ENCODE assay signal across 1 cellular context in the genomic region with DNA sequence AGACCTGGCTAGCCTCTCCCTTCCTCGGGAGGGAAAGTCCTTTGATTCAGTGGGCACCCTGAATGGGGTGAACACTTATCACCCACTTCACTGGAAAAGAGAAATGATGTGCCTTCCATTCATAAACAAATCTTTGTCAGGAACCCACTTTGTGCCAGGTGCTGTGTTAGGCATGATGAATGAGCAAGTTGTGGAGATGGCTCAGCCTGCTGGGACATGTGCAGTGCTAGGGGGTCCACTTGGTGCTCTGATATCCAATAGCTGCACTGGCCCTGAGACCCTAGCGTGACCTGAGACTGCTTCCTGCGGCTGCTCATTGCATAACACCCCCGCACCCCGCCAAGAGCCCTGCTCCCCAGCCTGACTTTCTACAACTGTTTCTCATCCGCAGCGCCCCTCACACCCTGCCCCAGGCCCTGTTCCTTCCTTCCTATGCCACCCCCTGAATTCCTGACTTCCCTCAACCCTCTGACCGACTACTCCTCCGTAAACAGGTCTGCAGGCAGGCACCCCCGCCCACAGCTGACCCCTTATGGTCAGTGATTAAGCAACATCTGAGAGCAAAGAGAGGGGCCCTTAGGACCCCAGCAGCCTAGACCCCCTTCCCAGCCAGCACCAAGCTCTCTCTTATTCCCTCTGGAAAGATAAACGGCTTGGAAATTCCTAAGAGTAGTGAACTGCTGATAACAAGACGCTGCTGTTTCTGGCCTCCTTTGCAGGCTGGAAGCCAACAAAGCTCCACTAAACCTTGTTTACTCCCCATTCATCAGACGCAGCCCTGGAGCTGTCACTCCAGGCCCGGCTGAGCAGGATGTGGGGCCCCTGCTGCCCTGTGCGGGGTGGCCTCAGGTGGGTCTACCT.
TF ChIP-seq lines count a peak whose summit lies in the region.

No MANE protein-coding gene starts in this region.

TF ChIP-seq in HepG2, 621 proteins besides CTCF, POLR2A, EP300 and RAD21 (continued from another document and continues in another):
- TF ChIP-seq PATZ1 (CRISPR knock-in tag; IDR thresholded peaks at IDR 0.05) (peak; percentile 50; the same call in 1 of the 2 replicates), SALL2 (CRISPR knock-in tag; IDR thresholded peaks at IDR 0.05) (no peak), CEBPB (IDR thresholded peaks at IDR 0.05; ENCODE audit: borderline replicate concordance, low read depth, low read length) (0 out of 2 replicates have a peak, but pooled peaks have one; percentile 6), TBP (CRISPR knock-in tag; IDR thresholded peaks at IDR 0.05) (no peak), ZSCAN25 (CRISPR knock-in tag; IDR thresholded peaks at IDR 0.05) (no peak), TP53 (CRISPR knock-in tag; conservative IDR thresholded peaks at IDR 0.05) (no peak), ZNF3 (CRISPR knock-in tag; IDR thresholded peaks at IDR 0.05) (no peak), TFAP4 (IDR thresholded peaks at IDR 0.05; ENCODE audit: borderline replicate concordance, low read depth) (peak; percentile 48; the same call in 1 of the 2 replicates), NR2C2 (CRISPR knock-in tag; IDR thresholded peaks at IDR 0.05; ENCODE audit: borderline replicate concordance) (no peak), ZNF614 (CRISPR knock-in tag; IDR thresholded peaks at IDR 0.05; ENCODE audit: borderline replicate concordance) (0 out of 2 replicates have a peak, but pooled peaks have one; percentile 6), TSC22D2 (CRISPR knock-in tag; IDR thresholded peaks at IDR 0.05; ENCODE audit: borderline replicate concordance) (no peak), TOPORS (CRISPR knock-in tag; IDR thresholded peaks at IDR 0.05) (no peak), ZBTB49 (CRISPR knock-in tag; IDR thresholded peaks at IDR 0.05; ENCODE audit: borderline replicate concordance) (no peak), FOSL2 (CRISPR knock-in tag; IDR thresholded peaks at IDR 0.05) (no peak), ZFP90 (CRISPR knock-in tag; IDR thresholded peaks at IDR 0.05; ENCODE audit: borderline replicate concordance) (no peak), FOXO1 (CRISPR knock-in tag; IDR thresholded peaks at IDR 0.05) (0 out of 2 replicates have a peak, but pooled peaks have one; percentile 58), FIP1L1 (IDR thresholded peaks at IDR 0.05; ENCODE audit: borderline replicate concordance, insufficient read depth, low read depth, low read length) (no peak), GTF3A (CRISPR knock-in tag; conservative IDR thresholded peaks at IDR 0.05) (no peak), ZNF691 (CRISPR knock-in tag; IDR thresholded peaks at IDR 0.05; ENCODE audit: borderline replicate concordance, low read depth) (0 out of 2 replicates have a peak, but pooled peaks have one; percentile 23), ASH2L (IDR thresholded peaks at IDR 0.05; ENCODE audit: insufficient read length, low read depth, low read length) (no peak), NR2F2 (IDR thresholded peaks at IDR 0.05; ENCODE audit: borderline replicate concordance, low read depth) (0 out of 2 replicates have a peak, but pooled peaks have one; percentile 22), ZNF564 (CRISPR knock-in tag; IDR thresholded peaks at IDR 0.05) (no peak), ATF2 (CRISPR knock-in tag; IDR thresholded peaks at IDR 0.05) (no peak), ERF (CRISPR knock-in tag; IDR thresholded peaks at IDR 0.05) (no peak), FOXA1 (IDR thresholded peaks at IDR 0.05) (no peak), FOXA1 (CRISPR knock-in tag; IDR thresholded peaks at IDR 0.05) (peak; percentile 77), FOXK1 (CRISPR knock-in tag; IDR thresholded peaks at IDR 0.05; ENCODE audit: borderline replicate concordance, low read depth) (peak; percentile 44; the same call in 1 of the 2 replicates), ISX (CRISPR knock-in tag; conservative IDR thresholded peaks at IDR 0.05) (no peak), ARID2 (CRISPR knock-in tag; IDR thresholded peaks at IDR 0.05; ENCODE audit: borderline replicate concordance) (no peak), SAP130 (CRISPR knock-in tag; IDR thresholded peaks at IDR 0.05; ENCODE audit: low read depth) (peak; percentile 48), HOXD1 (CRISPR knock-in tag; IDR thresholded peaks at IDR 0.05) (0 out of 2 replicates have a peak, but pooled peaks have one; percentile 28), GATA4 (IDR thresholded peaks at IDR 0.05; ENCODE audit: borderline replicate concordance, low read depth) (no peak), HINFP (CRISPR knock-in tag; IDR thresholded peaks at IDR 0.05; ENCODE audit: low read depth) (0 out of 2 replicates have a peak, but pooled peaks have one; percentile 26), NONO (IDR thresholded peaks at IDR 0.05) (no peak), NONO (CRISPR knock-in tag; conservative IDR thresholded peaks at IDR 0.05) (no peak)
- TF ChIP-seq, protein P1, sequence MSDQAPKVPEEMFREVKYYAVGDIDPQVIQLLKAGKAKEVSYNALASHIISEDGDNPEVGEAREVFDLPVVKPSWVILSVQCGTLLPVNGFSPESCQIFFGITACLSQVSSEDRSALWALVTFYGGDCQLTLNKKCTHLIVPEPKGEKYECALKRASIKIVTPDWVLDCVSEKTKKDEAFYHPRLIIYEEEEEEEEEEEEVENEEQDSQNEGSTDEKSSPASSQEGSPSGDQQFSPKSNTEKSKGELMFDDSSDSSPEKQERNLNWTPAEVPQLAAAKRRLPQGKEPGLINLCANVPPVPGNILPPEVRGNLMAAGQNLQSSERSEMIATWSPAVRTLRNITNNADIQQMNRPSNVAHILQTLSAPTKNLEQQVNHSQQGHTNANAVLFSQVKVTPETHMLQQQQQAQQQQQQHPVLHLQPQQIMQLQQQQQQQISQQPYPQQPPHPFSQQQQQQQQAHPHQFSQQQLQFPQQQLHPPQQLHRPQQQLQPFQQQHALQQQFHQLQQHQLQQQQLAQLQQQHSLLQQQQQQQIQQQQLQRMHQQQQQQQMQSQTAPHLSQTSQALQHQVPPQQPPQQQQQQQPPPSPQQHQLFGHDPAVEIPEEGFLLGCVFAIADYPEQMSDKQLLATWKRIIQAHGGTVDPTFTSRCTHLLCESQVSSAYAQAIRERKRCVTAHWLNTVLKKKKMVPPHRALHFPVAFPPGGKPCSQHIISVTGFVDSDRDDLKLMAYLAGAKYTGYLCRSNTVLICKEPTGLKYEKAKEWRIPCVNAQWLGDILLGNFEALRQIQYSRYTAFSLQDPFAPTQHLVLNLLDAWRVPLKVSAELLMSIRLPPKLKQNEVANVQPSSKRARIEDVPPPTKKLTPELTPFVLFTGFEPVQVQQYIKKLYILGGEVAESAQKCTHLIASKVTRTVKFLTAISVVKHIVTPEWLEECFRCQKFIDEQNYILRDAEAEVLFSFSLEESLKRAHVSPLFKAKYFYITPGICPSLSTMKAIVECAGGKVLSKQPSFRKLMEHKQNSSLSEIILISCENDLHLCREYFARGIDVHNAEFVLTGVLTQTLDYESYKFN (CRISPR knock-in tag; conservative IDR thresholded peaks at IDR 0.05): peak; percentile 68
- TF ChIP-seq, protein P2, sequence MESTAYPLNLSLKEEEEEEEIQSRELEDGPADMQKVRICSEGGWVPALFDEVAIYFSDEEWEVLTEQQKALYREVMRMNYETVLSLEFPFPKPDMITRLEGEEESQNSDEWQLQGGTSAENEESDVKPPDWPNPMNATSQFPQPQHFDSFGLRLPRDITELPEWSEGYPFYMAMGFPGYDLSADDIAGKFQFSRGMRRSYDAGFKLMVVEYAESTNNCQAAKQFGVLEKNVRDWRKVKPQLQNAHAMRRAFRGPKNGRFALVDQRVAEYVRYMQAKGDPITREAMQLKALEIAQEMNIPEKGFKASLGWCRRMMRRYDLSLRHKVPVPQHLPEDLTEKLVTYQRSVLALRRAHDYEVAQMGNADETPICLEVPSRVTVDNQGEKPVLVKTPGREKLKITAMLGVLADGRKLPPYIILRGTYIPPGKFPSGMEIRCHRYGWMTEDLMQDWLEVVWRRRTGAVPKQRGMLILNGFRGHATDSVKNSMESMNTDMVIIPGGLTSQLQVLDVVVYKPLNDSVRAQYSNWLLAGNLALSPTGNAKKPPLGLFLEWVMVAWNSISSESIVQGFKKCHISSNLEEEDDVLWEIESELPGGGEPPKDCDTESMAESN (CRISPR knock-in tag; conservative IDR thresholded peaks at IDR 0.05): no peak
- TF ChIP-seq, protein P3, sequence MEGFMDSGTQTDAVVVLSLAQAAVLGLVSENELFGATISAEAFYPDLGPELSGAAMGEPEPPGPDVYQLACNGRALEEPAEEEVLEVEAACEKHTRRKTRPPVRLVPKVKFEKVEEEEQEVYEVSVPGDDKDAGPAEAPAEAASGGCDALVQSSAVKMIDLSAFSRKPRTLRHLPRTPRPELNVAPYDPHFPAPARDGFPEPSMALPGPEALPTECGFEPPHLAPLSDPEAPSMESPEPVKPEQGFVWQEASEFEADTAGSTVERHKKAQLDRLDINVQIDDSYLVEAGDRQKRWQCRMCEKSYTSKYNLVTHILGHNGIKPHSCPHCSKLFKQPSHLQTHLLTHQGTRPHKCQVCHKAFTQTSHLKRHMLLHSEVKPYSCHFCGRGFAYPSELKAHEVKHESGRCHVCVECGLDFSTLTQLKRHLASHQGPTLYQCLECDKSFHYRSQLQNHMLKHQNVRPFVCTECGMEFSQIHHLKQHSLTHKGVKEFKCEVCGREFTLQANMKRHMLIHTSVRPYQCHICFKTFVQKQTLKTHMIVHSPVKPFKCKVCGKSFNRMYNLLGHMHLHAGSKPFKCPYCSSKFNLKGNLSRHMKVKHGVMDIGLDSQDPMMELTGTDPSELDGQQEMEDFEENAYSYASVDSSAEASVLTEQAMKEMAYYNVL (CRISPR knock-in tag; IDR thresholded peaks at IDR 0.05; ENCODE audit: borderline replicate concordance): no peak
- TF ChIP-seq, protein P4, sequence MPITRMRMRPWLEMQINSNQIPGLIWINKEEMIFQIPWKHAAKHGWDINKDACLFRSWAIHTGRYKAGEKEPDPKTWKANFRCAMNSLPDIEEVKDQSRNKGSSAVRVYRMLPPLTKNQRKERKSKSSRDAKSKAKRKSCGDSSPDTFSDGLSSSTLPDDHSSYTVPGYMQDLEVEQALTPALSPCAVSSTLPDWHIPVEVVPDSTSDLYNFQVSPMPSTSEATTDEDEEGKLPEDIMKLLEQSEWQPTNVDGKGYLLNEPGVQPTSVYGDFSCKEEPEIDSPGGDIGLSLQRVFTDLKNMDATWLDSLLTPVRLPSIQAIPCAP (CRISPR knock-in tag; IDR thresholded peaks at IDR 0.05; ENCODE audit: low read depth): no peak
